In genomic region chr2:75559633-75560021, GRCh38 we compare ENCODE assay signal across 9 cellular contexts. TPM values are rescaled to one million over a fixed set of nuclear protein-coding genes. Genes with fewer than 3 reads are reported as not detected.
DNase-seq lines count a peak whose midpoint lies in the region; ATAC-seq and TF ChIP-seq lines count a peak whose summit lies in the region.
"Had no signal": no experiment of that assay in that cellular context is flagged by ENCODE, and none has a peak within 500 bp of the region (broad histone marks: within the 10 kb centered on the region; RNA-seq: fewer than 3 reads in every experiment).

No MANE protein-coding gene starts in this region.

- H4K20me1 ChIP-seq in KMS-11 (ENCODE audit: insufficient read depth), result no peaks in the 10 kb centered on the region

- H3K27ac Mint-ChIP-seq in naive thymus-derived CD8-positive, alpha-beta T cell, result peak overlapping the region in 1 of 10 donors; percentile 47

- peaks cover 28 to 56% (median 46%) of the 10 kb centered on the region in 5 donors for H3K27me3 Mint-ChIP-seq in naive thymus-derived CD8-positive, alpha-beta T cell

- no peaks in the 10 kb centered on the region for H3K36me3 Mint-ChIP-seq in naive thymus-derived CD8-positive, alpha-beta T cell

- TF ChIP-seq CTCF in AG10803 (conservative IDR thresholded peaks at IDR 0.05; ENCODE audit: low read length), result no peak
- no peak for TF ChIP-seq CTCF in KMS-11 (conservative IDR thresholded peaks at IDR 0.05; ENCODE audit: low read depth, low read length)

- H3K27ac ChIP-seq in KMS-11 (no peak overlapping the region), ectodermal cell (ENCODE audit: insufficient read depth, low read depth, low read length, poor library complexity, severe bottlenecking) (no peak overlapping the region)

- H3K4me3 ChIP-seq in AG10803 (ENCODE audit: low read length) (peak overlapping the region; percentile 81), KMS-11 (IDR thresholded peaks at IDR 0.05; ENCODE audit: insufficient read depth, low read depth, low read length) (no peak overlapping the region), ectodermal cell (ENCODE audit: insufficient read depth, low read depth, low read length) (peak overlapping the region; percentile 59)

- H3K27me3 ChIP-seq in KMS-11 (ENCODE audit: insufficient read depth, low read depth) (no peaks in the 10 kb centered on the region), ectodermal cell (ENCODE audit: control insufficient read depth, insufficient read depth, low read length, poor library complexity, severe bottlenecking) (peaks cover 50% of the 10 kb centered on the region)

- peak overlapping the region; percentile 78 to 96 (median 88) for H3K4me3 Mint-ChIP-seq in naive thymus-derived CD8-positive, alpha-beta T cell

- no peaks in the 10 kb centered on the region for H3K79me2 ChIP-seq in KMS-11 (ENCODE audit: insufficient read depth, low read depth)

- WGBS in ectodermal cell, 2 experiments, result 32 to 38% methylated on average over 9 of the region's 9 CpGs

- H3K9me3 ChIP-seq in ectodermal cell (ENCODE audit: control insufficient read depth, low read length), result no peaks in the 10 kb centered on the region

- H3K4me1 ChIP-seq in KMS-11 (ENCODE audit: low read depth, poor library complexity, severe bottlenecking) (peaks cover 11% of the 10 kb centered on the region), ectodermal cell (ENCODE audit: control insufficient read depth, insufficient read depth, low read length) (peaks cover 17% of the 10 kb centered on the region)

- DNase-seq in AG10803 (ENCODE audit: low read depth) (peak; percentile 33), SKM-1 (lab: John Stamatoyannopoulos, UW; ENCODE audit: unreplicated experiment) (no peak)
- DNase-seq in naive thymus-derived CD8-positive, alpha-beta T cell, result no peak
- no peak for DNase-seq in activated effector memory CD4-positive, alpha-beta T cell treated with anti-CD3 and anti-CD28 coated beads, Interleukin-2, amount 50 U/mL, for 16 hours
- DNase-seq: stimulated activated naive CD4-positive, alpha-beta T cell had no signal

- ATAC-seq in naive thymus-derived CD8-positive, alpha-beta T cell, result no peak
- ATAC-seq in GM18520 (IDR thresholded peaks at IDR 0.05; ENCODE audit: unreplicated experiment) (no peak), HG03460 (IDR thresholded peaks at IDR 0.05; ENCODE audit: unreplicated experiment) (no peak)

- H3K9ac ChIP-seq in KMS-11, result no peak overlapping the region

- POLR2A ChIA-PET in naive thymus-derived CD8-positive, alpha-beta T cell (lab: Charles Lee), result no interaction called here

- H3K36me3 ChIP-seq in KMS-11 (ENCODE audit: insufficient read depth) (no peaks in the 10 kb centered on the region), ectodermal cell (ENCODE audit: control insufficient read depth, insufficient read depth, low read length) (no peaks in the 10 kb centered on the region)

- peaks cover 0 to 2% (median 0%) of the 10 kb centered on the region in 9 donors for H3K9me3 Mint-ChIP-seq in naive thymus-derived CD8-positive, alpha-beta T cell

- peak overlapping the region; percentile 83 for H3K4me2 ChIP-seq in KMS-11

- peak overlapping the region; percentile 97; the same call in 1 of the 2 replicates for H2AFZ ChIP-seq in KMS-11 (ENCODE audit: low read depth)

- H3K4me1 Mint-ChIP-seq in naive thymus-derived CD8-positive, alpha-beta T cell, result peaks cover 8 to 36% (median 23%) of the 10 kb centered on the region in 4 donors

RNA-seq across cellular contexts. Expression of gene EVA1A, which starts 1.1 kb away (rescaled TPM):
- 0.54 TPM for polyA plus RNA-seq in ectodermal cell (2013, experiment 1 of 4)
- polyA plus RNA-seq in ectodermal cell (2013, experiment 2 of 4), result 0.52 TPM
- 0.85 TPM for polyA plus RNA-seq in ectodermal cell (2013, experiment 3 of 4)
- 1.7 TPM for polyA plus RNA-seq in ectodermal cell (2013, experiment 4 of 4)
- not detected for total RNA-seq in naive thymus-derived CD8-positive, alpha-beta T cell
- 1 to 10 TPM in 1 of 3 donors, under 1 TPM in 2; 0.20 to 1.1 (median 0.68) TPM for polyA plus RNA-seq in naive thymus-derived CD8-positive, alpha-beta T cell
